ENCODE assay signal across 16 cellular contexts in genomic region chr1:192766876-192767275, GRCh38. TPM values are rescaled to one million over a fixed set of nuclear protein-coding genes. Genes with fewer than 3 reads are reported as not detected.
DNase-seq lines count a peak whose midpoint lies in the region; ATAC-seq and TF ChIP-seq lines count a peak whose summit lies in the region.
"Had no signal": no experiment of that assay in that cellular context is flagged by ENCODE, and none has a peak within 500 bp of the region (broad histone marks: within the 10 kb centered on the region; RNA-seq: fewer than 3 reads in every experiment).

No MANE protein-coding gene starts in this region.

- CTCF ChIA-PET in WTC11 (lab: Charles Lee): interaction anchor here (1.9 kb wide), 1 partner anchor 253 kb away, joined by 5 read pairs; no protein-coding TSS in a partner anchor

- DNase-seq in NCI-H82 (lab: John Stamatoyannopoulos, UW) (peak; percentile 68), NCI-H82 treated with DMSO at 0.1 percent for 48 hours (lab: John Stamatoyannopoulos, UW; ENCODE audit: unreplicated experiment) (no peak), WTC11 (ENCODE audit: low spot score) (peak; percentile 17), iPS-NIHi7 (ENCODE audit: extremely low spot score) (peak; percentile 38), NCI-H2081 treated with DMSO at 0.1 percent for 48 hours (lab: John Stamatoyannopoulos, UW) (no peak)
- DNase-seq: CD8-positive, alpha-beta memory T cell; DMS79; NCI-H1092; NCI-H1436 treated with DMSO at 0.1 percent for 48 hours; NCI-H2029; NCI-H510A; NCI-H748 treated with DMSO at 0.1 percent for 48 hours; SHP77 had no signal

- H3K9me3 Mint-ChIP-seq in WTC11: no peaks in the 10 kb centered on the region
- H3K9me3 Mint-ChIP-seq: CD8-positive, alpha-beta memory T cell had no signal

- H3K36me3 Mint-ChIP-seq in WTC11: no peaks in the 10 kb centered on the region
- H3K36me3 Mint-ChIP-seq: CD8-positive, alpha-beta memory T cell had no signal

- no peaks in the 10 kb centered on the region for H3K27me3 Mint-ChIP-seq in WTC11 (ENCODE audit: low read depth)

- no peak for TF ChIP-seq CTCF in WTC11 (IDR thresholded peaks at IDR 0.05)

- H3K4me1 Mint-ChIP-seq in WTC11: peaks cover 11% of the 10 kb centered on the region
- H3K4me1 Mint-ChIP-seq: CD8-positive, alpha-beta memory T cell had no signal

- no peak overlapping the region for H3K27ac Mint-ChIP-seq in WTC11
- H3K27ac Mint-ChIP-seq: CD8-positive, alpha-beta memory T cell had no signal

- no peak overlapping the region for H3K4me3 Mint-ChIP-seq in WTC11
- H3K4me3 Mint-ChIP-seq: CD8-positive, alpha-beta memory T cell had no signal

- POLR2A ChIA-PET in WTC11 (lab: Charles Lee): no interaction called here

- ATAC-seq in WTC11 (peak; percentile 80), GM19328 (IDR thresholded peaks at IDR 0.05; ENCODE audit: unreplicated experiment) (no peak), HG02678 (IDR thresholded peaks at IDR 0.05; ENCODE audit: unreplicated experiment) (no peak), GM21515 (IDR thresholded peaks at IDR 0.05; ENCODE audit: unreplicated experiment) (no peak)

TF ChIP-seq in WTC11, 78 proteins besides CTCF, POLR2A, EP300 and RAD21:
- no peak for TF ChIP-seq ZNF416 (CRISPR knock-in tag; IDR thresholded peaks at IDR 0.05)
- no peak for TF ChIP-seq MYBL2 (CRISPR knock-in tag; IDR thresholded peaks at IDR 0.05)
- TF ChIP-seq SMAD3 (CRISPR knock-in tag; IDR thresholded peaks at IDR 0.05; ENCODE audit: borderline replicate concordance): no peak
- TF ChIP-seq FOXK1 (CRISPR knock-in tag; IDR thresholded peaks at IDR 0.05): no peak
- TF ChIP-seq ZNF263 (CRISPR knock-in tag; IDR thresholded peaks at IDR 0.05; ENCODE audit: low read depth): no peak
- TF ChIP-seq TEAD4 (CRISPR knock-in tag; IDR thresholded peaks at IDR 0.05): no peak
- TF ChIP-seq ZNF219 (CRISPR knock-in tag; IDR thresholded peaks at IDR 0.05; ENCODE audit: borderline replicate concordance): no peak
- TF ChIP-seq NR2C2 (CRISPR knock-in tag; IDR thresholded peaks at IDR 0.05): no peak
- no peak for TF ChIP-seq NFYB (CRISPR knock-in tag; conservative IDR thresholded peaks at IDR 0.05; ENCODE audit: low read depth)
- TF ChIP-seq ZNF671 (CRISPR knock-in tag; IDR thresholded peaks at IDR 0.05): no peak
- TF ChIP-seq ZNF317 (CRISPR knock-in tag; IDR thresholded peaks at IDR 0.05; ENCODE audit: borderline replicate concordance, low read depth): no peak
- TF ChIP-seq EMX1 (CRISPR knock-in tag; IDR thresholded peaks at IDR 0.05): no peak
- TF ChIP-seq ESRRA (CRISPR knock-in tag; IDR thresholded peaks at IDR 0.05; ENCODE audit: borderline replicate concordance): no peak
- TF ChIP-seq PRRX2 (CRISPR knock-in tag; IDR thresholded peaks at IDR 0.05): no peak
- TF ChIP-seq E2F1 (CRISPR knock-in tag; IDR thresholded peaks at IDR 0.05): no peak
- TF ChIP-seq, protein P1, sequence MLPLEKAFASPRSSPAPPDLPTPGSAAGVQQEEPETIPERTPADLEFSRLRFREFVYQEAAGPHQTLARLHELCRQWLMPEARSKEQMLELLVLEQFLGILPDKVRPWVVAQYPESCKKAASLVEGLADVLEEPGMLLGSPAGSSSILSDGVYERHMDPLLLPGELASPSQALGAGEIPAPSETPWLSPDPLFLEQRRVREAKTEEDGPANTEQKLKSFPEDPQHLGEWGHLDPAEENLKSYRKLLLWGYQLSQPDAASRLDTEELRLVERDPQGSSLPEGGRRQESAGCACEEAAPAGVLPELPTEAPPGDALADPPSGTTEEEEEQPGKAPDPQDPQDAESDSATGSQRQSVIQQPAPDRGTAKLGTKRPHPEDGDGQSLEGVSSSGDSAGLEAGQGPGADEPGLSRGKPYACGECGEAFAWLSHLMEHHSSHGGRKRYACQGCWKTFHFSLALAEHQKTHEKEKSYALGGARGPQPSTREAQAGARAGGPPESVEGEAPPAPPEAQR (CRISPR knock-in tag; IDR thresholded peaks at IDR 0.05): no peak
- TF ChIP-seq HMGXB4 (CRISPR knock-in tag; IDR thresholded peaks at IDR 0.05): no peak
- no peak for TF ChIP-seq MLX (CRISPR knock-in tag; IDR thresholded peaks at IDR 0.05)

RNA-seq across cellular contexts. Expression of gene RGS2, which starts 42.0 kb away (rescaled TPM):
- 13.1 to 19.1 TPM (median 18.7 TPM) in 3 replicates for total RNA-seq in WTC11 (2021)

Comparison
In these comparisons a context has a peak if more than half of its experiments do, and no peak if none do; other contexts are left out.
1. DNase-seq: peak in NCI-H82 (single experiment), WTC11 (single experiment) and iPS-NIHi7 (single experiment); none in NCI-H82 treated with DMSO at 0.1 percent for 48 hours (single experiment) and NCI-H2081 treated with DMSO at 0.1 percent for 48 hours (single experiment).